15 cellular contexts compared by ENCODE assay signal in genomic region chr3:71384393-71384792, GRCh38.
A peak's percentile ranks its signal among the peaks of the same experiment; 100 is the strongest.
DNase-seq lines count a peak whose midpoint lies in the region; ATAC-seq and TF ChIP-seq lines count a peak whose summit lies in the region.
"Had no signal": no experiment of that assay in that cellular context is flagged by ENCODE, and none has a peak within 500 bp of the region (broad histone marks: within the 10 kb centered on the region; RNA-seq: fewer than 3 reads in every experiment).

No MANE protein-coding gene starts in this region.

- H3K27ac ChIP-seq in CD4-positive, CD25-positive, alpha-beta regulatory T cell (ENCODE audit: insufficient read depth, low read length, poor library complexity, severe bottlenecking), result peak overlapping the region; percentile 62
- H3K27ac ChIP-seq in tibial artery, result no peak overlapping the region
- H3K27ac ChIP-seq: HL-60, psoas muscle had no signal

- H3K27ac Mint-ChIP-seq in CD4-positive, CD25-positive, alpha-beta regulatory T cell, result peak overlapping the region; percentile 78 to 99 (median 93)
- H3K27ac Mint-ChIP-seq in HFFc6, result peak overlapping the region; percentile 10; the same call in 1 of the 2 replicates
- peak overlapping the region; percentile 98 for H3K27ac Mint-ChIP-seq in activated naive CD8-positive, alpha-beta T cell
- H3K27ac Mint-ChIP-seq in naive thymus-derived CD8-positive, alpha-beta T cell, result peak overlapping the region; percentile 83 to 96 (median 92)

- no peaks in the 10 kb centered on the region for H3K36me3 ChIP-seq in CD4-positive, CD25-positive, alpha-beta regulatory T cell (ENCODE audit: control insufficient read depth, insufficient read depth, low read length)
- H3K36me3 ChIP-seq in tibial artery (no peaks in the 10 kb centered on the region), BE2C (no peaks in the 10 kb centered on the region), mucosa of descending colon (ENCODE audit: low read depth) (no peaks in the 10 kb centered on the region)

- H3K4me1 Mint-ChIP-seq in CD4-positive, CD25-positive, alpha-beta regulatory T cell, result peaks cover 32 to 90% (median 59%) of the 10 kb centered on the region in 4 donors
- peaks cover 20% of the 10 kb centered on the region for H3K4me1 Mint-ChIP-seq in HFFc6 (ENCODE audit: low read depth)
- H3K4me1 Mint-ChIP-seq in activated naive CD8-positive, alpha-beta T cell (ENCODE audit: low read depth), result peaks cover 91% of the 10 kb centered on the region
- peaks cover 46 to 86% (median 83%) of the 10 kb centered on the region in 4 donors for H3K4me1 Mint-ChIP-seq in naive thymus-derived CD8-positive, alpha-beta T cell

- peaks cover 51% of the 10 kb centered on the region for H3K4me1 ChIP-seq in CD4-positive, CD25-positive, alpha-beta regulatory T cell (ENCODE audit: control insufficient read depth, insufficient read depth, low read length, poor library complexity, severe bottlenecking)
- peaks cover 0 to 27% (median 11%) of the 10 kb centered on the region in 4 donors for H3K4me1 ChIP-seq in tibial artery
- no peaks in the 10 kb centered on the region for H3K4me1 ChIP-seq in BE2C
- H3K4me1 ChIP-seq in mucosa of descending colon (ENCODE audit: low read depth), result peaks cover 9% of the 10 kb centered on the region

- H3K27me3 ChIP-seq in CD4-positive, CD25-positive, alpha-beta regulatory T cell (ENCODE audit: control insufficient read depth, insufficient read depth, low read length), result no peaks in the 10 kb centered on the region
- H3K27me3 ChIP-seq in tibial artery (no peaks in the 10 kb centered on the region), BE2C (no peaks in the 10 kb centered on the region)

- DNase-seq in CD4-positive, CD25-positive, alpha-beta regulatory T cell, result no peak
- DNase-seq in HFFc6, result no peak
- no peak for DNase-seq in naive thymus-derived CD8-positive, alpha-beta T cell
- no peak for DNase-seq in tibial artery
- DNase-seq in BE2C, result no peak
- no peak for DNase-seq in DMS153 treated with DMSO at 0.1 percent for 48 hours (lab: John Stamatoyannopoulos, UW; ENCODE audit: unreplicated experiment)
- no peak for DNase-seq in mucosa of descending colon
- DNase-seq: effector memory CD4-positive, alpha-beta T cell; NCI-H446; psoas muscle; SHP77; substantia nigra had no signal

- H3K27me3 Mint-ChIP-seq in CD4-positive, CD25-positive, alpha-beta regulatory T cell, result no peaks in the 10 kb centered on the region
- H3K27me3 Mint-ChIP-seq in HFFc6 (ENCODE audit: insufficient read depth), result peaks cover 2% of the 10 kb centered on the region; the same call in 1 of the 2 replicates
- H3K27me3 Mint-ChIP-seq in activated naive CD8-positive, alpha-beta T cell, result no peaks in the 10 kb centered on the region
- no peaks in the 10 kb centered on the region for H3K27me3 Mint-ChIP-seq in naive thymus-derived CD8-positive, alpha-beta T cell

- peaks cover 25% of the 10 kb centered on the region for H3K36me3 Mint-ChIP-seq in CD4-positive, CD25-positive, alpha-beta regulatory T cell
- no peaks in the 10 kb centered on the region; the same call in 1 of the 2 replicates for H3K36me3 Mint-ChIP-seq in HFFc6 (ENCODE audit: low read depth)
- H3K36me3 Mint-ChIP-seq in activated naive CD8-positive, alpha-beta T cell, result peaks cover 22% of the 10 kb centered on the region
- peaks cover 0 to 20% (median 20%) of the 10 kb centered on the region in 3 donors for H3K36me3 Mint-ChIP-seq in naive thymus-derived CD8-positive, alpha-beta T cell

- intact Hi-C loops in tibial artery (cut with DNase I; ENCODE audit: low total_unique reads) (no loop called here), mucosa of descending colon (cut with DNase I, micrococcal nuclease) (no loop called here)

- POLR2A ChIA-PET in naive thymus-derived CD8-positive, alpha-beta T cell (lab: Charles Lee), result interaction anchor here (0.7 to 2.7 kb wide), 4 partner anchors 9 to 59 kb away, joined by 3 to 9 read pairs (median 4); no protein-coding TSS in a partner anchor

- TF ChIP-seq CTCF in HFFc6 (IDR thresholded peaks at IDR 0.05) (no peak), tibial artery (IDR thresholded peaks at IDR 0.05) (no peak), BE2C (IDR thresholded peaks at IDR 0.05; ENCODE audit: low read depth, low read length) (no peak), mucosa of descending colon (IDR thresholded peaks at IDR 0.05) (no peak)

- H3K9me3 Mint-ChIP-seq in CD4-positive, CD25-positive, alpha-beta regulatory T cell, result no peaks in the 10 kb centered on the region
- H3K9me3 Mint-ChIP-seq in HFFc6, result no peaks in the 10 kb centered on the region
- H3K9me3 Mint-ChIP-seq in activated naive CD8-positive, alpha-beta T cell (ENCODE audit: low read depth), result no peaks in the 10 kb centered on the region
- H3K9me3 Mint-ChIP-seq in naive thymus-derived CD8-positive, alpha-beta T cell, result peaks cover 0 to 2% (median 0%) of the 10 kb centered on the region in 9 donors

- H3K4me3 ChIP-seq in CD4-positive, CD25-positive, alpha-beta regulatory T cell (ENCODE audit: low read depth, low read length), result peak overlapping the region; percentile 20
- no peak overlapping the region for H3K4me3 ChIP-seq in tibial artery
- no peak overlapping the region for H3K4me3 ChIP-seq in BE2C (ENCODE audit: low read depth, low read length)
- H3K4me3 ChIP-seq in mucosa of descending colon, result no peak overlapping the region
- H3K4me3 ChIP-seq: psoas muscle had no signal

- peak overlapping the region; percentile 36 to 80 (median 49) for H3K4me3 Mint-ChIP-seq in CD4-positive, CD25-positive, alpha-beta regulatory T cell
- H3K4me3 Mint-ChIP-seq in HFFc6, result no peak overlapping the region
- H3K4me3 Mint-ChIP-seq in activated naive CD8-positive, alpha-beta T cell, result peak overlapping the region; percentile 68
- peak overlapping the region; percentile 13 to 80 (median 49) for H3K4me3 Mint-ChIP-seq in naive thymus-derived CD8-positive, alpha-beta T cell

- no peaks in the 10 kb centered on the region for H3K9me3 ChIP-seq in CD4-positive, CD25-positive, alpha-beta regulatory T cell (ENCODE audit: control insufficient read depth in 2 of 2, low read length in 2 of 2)
- no peaks in the 10 kb centered on the region for H3K9me3 ChIP-seq in tibial artery
- no peaks in the 10 kb centered on the region for H3K9me3 ChIP-seq in BE2C
- no peaks in the 10 kb centered on the region for H3K9me3 ChIP-seq in mucosa of descending colon
- H3K9me3 ChIP-seq: psoas muscle had no signal

- ATAC-seq in CD4-positive, CD25-positive, alpha-beta regulatory T cell (ENCODE audit: low read depth in 2 of 2), result no peak
- ATAC-seq in naive thymus-derived CD8-positive, alpha-beta T cell, result peak; percentile 12 to 15
- no peak for ATAC-seq in mucosa of descending colon
- ATAC-seq: left lobe of liver, psoas muscle had no signal

Comparison
In these comparisons a context has a peak if more than half of its experiments do, and no peak if none do; other contexts are left out.
1. ATAC-seq: peak in naive thymus-derived CD8-positive, alpha-beta T cell (2 of 2); none in CD4-positive, CD25-positive, alpha-beta regulatory T cell (0 of 2) and mucosa of descending colon (single experiment).
2. H3K27ac Mint-ChIP-seq: peak in every context shown above with its lines; median percentile 98 in activated naive CD8-positive, alpha-beta T cell; 93 in CD4-positive, CD25-positive, alpha-beta regulatory T cell; 92 in naive thymus-derived CD8-positive, alpha-beta T cell; 10 in HFFc6.